10 cellular contexts compared by ENCODE assay signal in the genomic region with DNA sequence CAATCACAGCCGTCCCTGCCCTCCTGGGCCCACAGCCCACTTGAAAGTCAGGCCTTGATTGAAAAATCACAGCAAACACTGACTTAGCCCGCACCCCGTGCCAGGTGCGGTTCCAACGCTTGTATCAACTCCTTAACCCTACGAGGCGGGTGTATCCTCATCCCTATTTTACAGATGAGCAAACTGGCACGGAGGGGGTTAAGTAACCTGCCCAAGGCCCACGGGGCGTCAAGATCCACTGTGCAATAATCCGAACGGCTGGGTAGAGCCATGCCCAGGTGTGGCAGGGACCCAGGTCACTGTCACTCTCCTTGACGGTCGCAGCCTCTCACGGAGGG. TPM values are rescaled to one million over a fixed set of nuclear protein-coding genes. Genes with fewer than 3 reads are reported as not detected.
DNase-seq lines count a peak whose midpoint lies in the region; ATAC-seq and TF ChIP-seq lines count a peak whose summit lies in the region.
"Had no signal": no experiment of that assay in that cellular context is flagged by ENCODE, and none has a peak within 500 bp of the region (broad histone marks: within the 10 kb centered on the region; RNA-seq: fewer than 3 reads in every experiment).

No MANE protein-coding gene starts in this region.

- TF ChIP-seq POLR2A in suprapubic skin (IDR thresholded peaks at IDR 0.05) = no peak

- H3K27ac Mint-ChIP-seq in activated T-cell treated with anti-CD3 and anti-CD28 coated beads, Interleukin-2, amount 50 U/mL, for 72 hours = no peak overlapping the region
- no peak overlapping the region for H3K27ac Mint-ChIP-seq in activated T-helper 2 cell treated with anti-CD3 and anti-CD28 coated beads, Interferon-gamma antibody, Interleukin-2, Interleukin-4, amounts not matched to agents 10 μg/mL and 5 μg/mL and 100 μg/mL, durations not matched to agents 14 hours and 24 hours and 36 hours

- ATAC-seq in activated T-cell treated with anti-CD3 and anti-CD28 coated beads, Interleukin-2, amount 50 U/mL, for 72 hours (replicated peaks in 1 of 2) = no peak
- peak; percentile 22 for ATAC-seq in left colon

- peak overlapping the region; percentile 74 to 76 for H3K4me3 Mint-ChIP-seq in activated T-cell treated with anti-CD3 and anti-CD28 coated beads, Interleukin-2, amount 50 U/mL, for 72 hours
- peak overlapping the region; percentile 49 for H3K4me3 Mint-ChIP-seq in activated T-helper 2 cell treated with anti-CD3 and anti-CD28 coated beads, Interferon-gamma antibody, Interleukin-2, Interleukin-4, amounts not matched to agents 10 μg/mL and 5 μg/mL and 100 μg/mL, durations not matched to agents 14 hours and 24 hours and 36 hours (ENCODE audit: low read depth)

- intact Hi-C loops in activated T-helper 2 cell treated with anti-CD3 and anti-CD28 coated beads, Interferon-gamma antibody, Interleukin-2, Interleukin-4, amounts not matched to agents 10 μg/mL and 5 μg/mL and 100 μg/mL, durations not matched to agents 14 hours and 24 hours and 36 hours (cut with micrococcal nuclease) = loop anchor here (10.0 kb wide), 1 partner anchor 48 kb away; the partner anchor contains the start of gene ATP6V0A2
- intact Hi-C loops in left colon (cut with DNase I, micrococcal nuclease) = no loop called here

- peak overlapping the region; percentile 54 for H3K4me3 ChIP-seq in suprapubic skin

- no peaks in the 10 kb centered on the region for H3K27me3 ChIP-seq in suprapubic skin

- H3K4me1 Mint-ChIP-seq in activated T-cell treated with anti-CD3 and anti-CD28 coated beads, Interleukin-2, amount 50 U/mL, for 72 hours (ENCODE audit: low read depth) = peaks cover 14% of the 10 kb centered on the region
- H3K4me1 Mint-ChIP-seq in activated T-helper 2 cell treated with anti-CD3 and anti-CD28 coated beads, Interferon-gamma antibody, Interleukin-2, Interleukin-4, amounts not matched to agents 10 μg/mL and 5 μg/mL and 100 μg/mL, durations not matched to agents 14 hours and 24 hours and 36 hours (ENCODE audit: low read depth) = peaks cover 12% of the 10 kb centered on the region

- peaks cover 9% of the 10 kb centered on the region for H3K36me3 ChIP-seq in suprapubic skin

- no peak for TF ChIP-seq CTCF in suprapubic skin (IDR thresholded peaks at IDR 0.05)
- no peak for TF ChIP-seq CTCF in GM20000 (IDR thresholded peaks at IDR 0.05; ENCODE audit: extremely low read depth, missing control alignments)

- no peak overlapping the region for H3K27ac ChIP-seq in suprapubic skin
- H3K27ac ChIP-seq: C4-2B had no signal

- 32% methylated on average over 10 of the region's 15 CpGs for WGBS in suprapubic skin

- no peak for TF ChIP-seq EP300 in suprapubic skin (IDR thresholded peaks at IDR 0.05)

- H3K9me3 Mint-ChIP-seq in activated T-cell treated with anti-CD3 and anti-CD28 coated beads, Interleukin-2, amount 50 U/mL, for 72 hours = no peaks in the 10 kb centered on the region
- H3K9me3 Mint-ChIP-seq in activated T-helper 2 cell treated with anti-CD3 and anti-CD28 coated beads, Interferon-gamma antibody, Interleukin-2, Interleukin-4, amounts not matched to agents 10 μg/mL and 5 μg/mL and 100 μg/mL, durations not matched to agents 14 hours and 24 hours and 36 hours = no peaks in the 10 kb centered on the region

- peaks cover 0 to 3% of the 10 kb centered on the region in 2 donors for H3K36me3 Mint-ChIP-seq in activated T-cell treated with anti-CD3 and anti-CD28 coated beads, Interleukin-2, amount 50 U/mL, for 72 hours (ENCODE audit: insufficient read depth in 2 of 2)
- H3K36me3 Mint-ChIP-seq in activated T-helper 2 cell treated with anti-CD3 and anti-CD28 coated beads, Interferon-gamma antibody, Interleukin-2, Interleukin-4, amounts not matched to agents 10 μg/mL and 5 μg/mL and 100 μg/mL, durations not matched to agents 14 hours and 24 hours and 36 hours (ENCODE audit: low read depth) = peaks cover 20% of the 10 kb centered on the region

- H3K27me3 Mint-ChIP-seq in activated T-cell treated with anti-CD3 and anti-CD28 coated beads, Interleukin-2, amount 50 U/mL, for 72 hours (ENCODE audit: low read depth) = peaks cover 6% of the 10 kb centered on the region
- H3K27me3 Mint-ChIP-seq in activated T-helper 2 cell treated with anti-CD3 and anti-CD28 coated beads, Interferon-gamma antibody, Interleukin-2, Interleukin-4, amounts not matched to agents 10 μg/mL and 5 μg/mL and 100 μg/mL, durations not matched to agents 14 hours and 24 hours and 36 hours (ENCODE audit: low read depth) = peaks cover 5% of the 10 kb centered on the region

- no peaks in the 10 kb centered on the region for H3K9me3 ChIP-seq in suprapubic skin

- peaks cover 14% of the 10 kb centered on the region for H3K4me1 ChIP-seq in suprapubic skin

- no peak for DNase-seq in activated T-cell treated with anti-CD3 and anti-CD28 coated beads, Interleukin-2, amount 50 U/mL, for 72 hours
- no peak for DNase-seq in activated T-cell treated with anti-CD3 and anti-CD28 coated beads, Interleukin-2, amount 50 U/mL, for 1 hour
- no peak for DNase-seq in activated T-helper 2 cell treated with anti-CD3 and anti-CD28 coated beads, Interferon-gamma antibody, Interleukin-2, Interleukin-4, amounts not matched to agents 10 μg/mL and 5 μg/mL and 100 μg/mL, durations not matched to agents 14 hours and 24 hours and 36 hours (ENCODE audit: low spot score)
- DNase-seq in left colon (peak in 1 of 2 donors; percentile 14), suprapubic skin (ENCODE audit: low spot score in 2 of 2) (no peak), iPS-NIHi11 (ENCODE audit: low spot score) (no peak), GM20000 (ENCODE audit: low spot score) (no peak), NCI-H2227 (lab: John Stamatoyannopoulos, UW; ENCODE audit: unreplicated experiment) (no peak)
- DNase-seq: kidney glomerular epithelial cell had no signal

RNA-seq across cellular contexts. Expression of gene DNAH10, which starts 0.6 kb away (rescaled TPM):
- total RNA-seq in activated T-cell treated with anti-CD3 and anti-CD28 coated beads, Interleukin-2, amount 50 U/mL, for 72 hours = under 1 TPM; 0.44 to 0.46 TPM
- 0.25 and 0.41 TPM in 2 replicates for total RNA-seq in activated T-helper 2 cell treated with anti-CD3 and anti-CD28 coated beads, Interferon-gamma antibody, Interleukin-2, Interleukin-4, amounts not matched to agents 10 μg/mL and 5 μg/mL and 100 μg/mL, durations not matched to agents 14 hours and 24 hours and 36 hours
- total RNA-seq in left colon = under 1 TPM; 0.15 to 0.39 TPM
- 1 to 10 TPM in 1 of 4 donors, under 1 TPM in 2, not detected in 1; 0.13 to 1.2 (median 0.19) TPM for total RNA-seq in suprapubic skin

RNA-seq across cellular contexts. Expression of gene ATP6V0A2, which starts 50.5 kb away (rescaled TPM):
- total RNA-seq in activated T-cell treated with anti-CD3 and anti-CD28 coated beads, Interleukin-2, amount 50 U/mL, for 72 hours = 100 to 1,000 TPM; 125 to 140 TPM
- total RNA-seq in activated T-helper 2 cell treated with anti-CD3 and anti-CD28 coated beads, Interferon-gamma antibody, Interleukin-2, Interleukin-4, amounts not matched to agents 10 μg/mL and 5 μg/mL and 100 μg/mL, durations not matched to agents 14 hours and 24 hours and 36 hours = 115 and 122 TPM in 2 replicates
- 10 to 100 TPM; 31.3 to 32.6 TPM for total RNA-seq in left colon
- total RNA-seq in suprapubic skin = 10 to 100 TPM; 30.0 to 64.4 (median 37.9) TPM
